Comparison of ENCODE assay signal across 16 cellular contexts in the genomic region with DNA sequence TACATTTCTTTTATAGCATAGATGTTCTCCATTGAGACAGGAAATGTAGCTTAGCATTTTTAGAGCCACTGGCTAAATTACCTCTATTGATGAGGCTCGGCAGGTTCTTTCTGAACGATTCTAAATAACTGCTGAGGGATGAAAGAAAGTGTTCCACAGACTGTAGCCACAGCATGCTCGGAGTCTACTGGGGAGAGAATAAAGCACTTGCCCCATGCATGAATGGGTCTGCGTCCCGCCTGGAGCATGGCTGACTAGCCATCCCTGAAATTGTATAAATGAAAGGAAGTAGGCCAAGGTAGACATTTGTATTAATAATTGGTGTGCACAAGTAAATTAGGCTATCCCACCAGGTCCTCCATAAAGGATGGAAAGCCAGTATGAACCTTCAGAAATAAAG.
DNase-seq lines count a peak whose midpoint lies in the region; ATAC-seq and TF ChIP-seq lines count a peak whose summit lies in the region.
"Had no signal": no experiment of that assay in that cellular context is flagged by ENCODE, and none has a peak within 500 bp of the region (broad histone marks: within the 10 kb centered on the region; RNA-seq: fewer than 3 reads in every experiment).

No MANE protein-coding gene starts in this region.

- H3K27ac Mint-ChIP-seq in nephron progenitor cell: peak overlapping the region; percentile 87
- H3K27ac Mint-ChIP-seq: HFFc6 had no signal

- peaks cover 15% of the 10 kb centered on the region for H3K4me1 Mint-ChIP-seq in nephron progenitor cell
- H3K4me1 Mint-ChIP-seq: CD4-positive, alpha-beta memory T cell had no signal

- DNase-seq in kidney tubule cell (ENCODE audit: low spot score): peak; percentile 43
- peak; percentile 9 for DNase-seq in nephron progenitor cell
- DNase-seq in renal cortical epithelial cell (ENCODE audit: low read depth): peak; percentile 13
- no peak for DNase-seq in AG20443 (ENCODE audit: low spot score)
- DNase-seq: AML-193; BE2C; C1 segment of cervical spinal cord; Calu3; CD4-positive, alpha-beta memory T cell; COR-L47; DMS153; DND-41; GOT3; HFFc6 had no signal

- no peak overlapping the region for H3K4me3 Mint-ChIP-seq in nephron progenitor cell
- H3K4me3 Mint-ChIP-seq: CD4-positive, alpha-beta memory T cell; HFFc6 had no signal

- peaks cover 5% of the 10 kb centered on the region for H3K27me3 Mint-ChIP-seq in nephron progenitor cell (ENCODE audit: low read depth, poor library complexity)

- H3K9me3 Mint-ChIP-seq in nephron progenitor cell: no peaks in the 10 kb centered on the region
- H3K9me3 Mint-ChIP-seq: CD4-positive, alpha-beta memory T cell had no signal

- ATAC-seq in GM18907 (IDR thresholded peaks at IDR 0.05; ENCODE audit: unreplicated experiment): no peak
- no peak for ATAC-seq in HG03378 (IDR thresholded peaks at IDR 0.05; ENCODE audit: unreplicated experiment)

- TF ChIP-seq CTCF in nephron progenitor cell (IDR thresholded peaks at IDR 0.05): no peak

- no peaks in the 10 kb centered on the region for H3K36me3 Mint-ChIP-seq in nephron progenitor cell (ENCODE audit: low read depth)
- H3K36me3 Mint-ChIP-seq: CD4-positive, alpha-beta memory T cell had no signal
